ENCODE assay signal across 1 cellular context in the genomic region with DNA sequence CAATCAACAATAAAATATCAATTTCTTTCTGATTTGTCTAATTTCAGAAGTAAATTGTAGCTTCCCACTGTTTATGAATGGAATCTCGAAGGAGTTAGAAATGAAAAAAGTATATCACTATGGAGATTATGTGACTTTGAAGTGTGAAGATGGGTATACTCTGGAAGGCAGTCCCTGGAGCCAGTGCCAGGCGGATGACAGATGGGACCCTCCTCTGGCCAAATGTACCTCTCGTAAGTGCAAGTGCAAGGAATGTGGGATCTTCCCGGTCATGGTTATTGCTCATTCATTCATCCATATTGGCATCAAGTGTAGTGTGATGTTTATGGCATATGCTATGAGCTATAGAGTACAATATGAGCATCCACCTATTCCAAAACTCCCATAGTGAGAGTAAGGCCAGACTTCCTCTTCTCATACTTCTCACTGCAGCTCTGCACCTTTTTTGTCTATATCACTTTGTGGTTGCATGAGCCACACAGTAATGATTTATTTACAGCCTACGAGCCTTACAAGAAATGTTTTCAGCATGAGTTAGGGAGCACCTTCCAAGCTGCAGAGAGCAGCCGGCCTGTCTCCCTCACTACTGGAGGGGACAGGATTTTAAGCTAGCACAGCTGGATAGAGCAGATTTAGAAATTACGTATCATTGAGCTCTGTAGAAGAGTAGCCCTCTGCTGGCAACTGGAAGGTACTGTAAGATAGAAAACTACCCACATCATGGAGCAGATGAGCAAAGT.
TF ChIP-seq lines count a peak whose summit lies in the region.

No MANE protein-coding gene starts in this region.

TF ChIP-seq in IMR-90, 13 proteins besides CTCF, POLR2A, EP300 and RAD21 (continued from another document):
- TF ChIP-seq, protein P1, sequence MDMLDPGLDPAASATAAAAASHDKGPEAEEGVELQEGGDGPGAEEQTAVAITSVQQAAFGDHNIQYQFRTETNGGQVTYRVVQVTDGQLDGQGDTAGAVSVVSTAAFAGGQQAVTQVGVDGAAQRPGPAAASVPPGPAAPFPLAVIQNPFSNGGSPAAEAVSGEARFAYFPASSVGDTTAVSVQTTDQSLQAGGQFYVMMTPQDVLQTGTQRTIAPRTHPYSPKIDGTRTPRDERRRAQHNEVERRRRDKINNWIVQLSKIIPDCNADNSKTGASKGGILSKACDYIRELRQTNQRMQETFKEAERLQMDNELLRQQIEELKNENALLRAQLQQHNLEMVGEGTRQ (IDR thresholded peaks at IDR 0.05; ENCODE audit: low read depth, low read length) = no peak
- no peak for TF ChIP-seq MAZ (IDR thresholded peaks at IDR 0.05; ENCODE audit: borderline replicate concordance, low read depth, low read length)
- no peak for TF ChIP-seq SMC3 (IDR thresholded peaks at IDR 0.05; ENCODE audit: low read depth, low read length)
- no peak for TF ChIP-seq CEBPB (IDR thresholded peaks at IDR 0.05; ENCODE audit: low read depth, low read length)
